ENCODE assay signal across 9 cellular contexts in genomic region chr2:54579061-54579681, GRCh38.
DNase-seq lines count a peak whose midpoint lies in the region; ATAC-seq and TF ChIP-seq lines count a peak whose summit lies in the region.
"Had no signal": no experiment of that assay in that cellular context is flagged by ENCODE, and none has a peak within 500 bp of the region (broad histone marks: within the 10 kb centered on the region; RNA-seq: fewer than 3 reads in every experiment).

No MANE protein-coding gene starts in this region.

- peak overlapping the region; percentile 93 for H3K27ac ChIP-seq in KOPT-K1 (ENCODE audit: low read depth, low read length, poor library complexity, severe bottlenecking)

- H3K9me3 ChIP-seq in KOPT-K1 (ENCODE audit: insufficient read depth, low read length, poor library complexity, severe bottlenecking), result no peaks in the 10 kb centered on the region

- DNase-seq in Calu3 (no peak), nephron progenitor cell (no peak), GM20000 (ENCODE audit: low spot score) (no peak), sciatic nerve (ENCODE audit: low spot score) (no peak)
- DNase-seq in central memory CD8-positive, alpha-beta T cell (ENCODE audit: low spot score in 2 of 2), result no peak
- no peak for DNase-seq in stimulated activated CD4-positive, alpha-beta T cell treated with anti-CD3 and anti-CD28 coated beads, Interleukin-4, amount 100 ng/mL, for 4 hours
- DNase-seq: NCI-H2171 had no signal

- peak overlapping the region; percentile 84 for H3K4me3 Mint-ChIP-seq in Calu3 (ENCODE audit: low read depth, unreplicated experiment)
- peak overlapping the region; percentile 67 for H3K4me3 Mint-ChIP-seq in central memory CD8-positive, alpha-beta T cell
- no peak overlapping the region for H3K4me3 Mint-ChIP-seq in nephron progenitor cell

- H3K36me3 ChIP-seq in KOPT-K1 (ENCODE audit: insufficient read depth, low read length), result peaks cover 13% of the 10 kb centered on the region; the same call in 1 of the 2 replicates

- intact Hi-C loops in Calu3 (cut with micrococcal nuclease; ENCODE audit: unreplicated experiment), result loop anchor here (5.0 kb wide), 1 partner anchor 33 kb away; no protein-coding TSS in a partner anchor
- intact Hi-C loops in sciatic nerve (cut with DNase I), result no loop called here

- H3K27me3 Mint-ChIP-seq in Calu3 (ENCODE audit: unreplicated experiment), result no peaks in the 10 kb centered on the region
- H3K27me3 Mint-ChIP-seq in central memory CD8-positive, alpha-beta T cell, result no peaks in the 10 kb centered on the region
- H3K27me3 Mint-ChIP-seq in nephron progenitor cell (ENCODE audit: low read depth, poor library complexity), result peaks cover 3% of the 10 kb centered on the region

- no peak for ATAC-seq in central memory CD8-positive, alpha-beta T cell (replicated peaks; ENCODE audit: extremely low read depth, poor library complexity, severe bottlenecking)
- ATAC-seq in sciatic nerve (no peak), GM21786 (IDR thresholded peaks at IDR 0.05; ENCODE audit: unreplicated experiment) (no peak)

- TF ChIP-seq CTCF in Calu3 (IDR thresholded peaks at IDR 0.05; ENCODE audit: unreplicated experiment) (no peak), nephron progenitor cell (IDR thresholded peaks at IDR 0.05) (no peak), GM20000 (IDR thresholded peaks at IDR 0.05; ENCODE audit: extremely low read depth, missing control alignments) (no peak)

- no peaks in the 10 kb centered on the region for H3K9me3 Mint-ChIP-seq in Calu3 (ENCODE audit: low read depth, unreplicated experiment)
- no peaks in the 10 kb centered on the region for H3K9me3 Mint-ChIP-seq in central memory CD8-positive, alpha-beta T cell
- no peaks in the 10 kb centered on the region for H3K9me3 Mint-ChIP-seq in nephron progenitor cell

- BruUV-seq in Calu3 (replicated peaks; lab: Mats Ljungman, UMichigan), result TSS peak; percentile 95

- CTCF ChIA-PET in Calu3 (lab: Charles Lee), result interaction anchor here (1.2 to 1.3 kb wide), 2 partner anchors 14 to 22 kb away, joined by 4 to 5 read pairs; no protein-coding TSS in a partner anchor

- H3K36me3 Mint-ChIP-seq in Calu3 (ENCODE audit: insufficient read depth, unreplicated experiment) (peaks cover 95% of the 10 kb centered on the region), nephron progenitor cell (ENCODE audit: low read depth) (peaks cover 16% of the 10 kb centered on the region)
- peaks cover 24% of the 10 kb centered on the region for H3K36me3 Mint-ChIP-seq in central memory CD8-positive, alpha-beta T cell (ENCODE audit: insufficient read depth)

- H3K4me1 Mint-ChIP-seq in Calu3 (ENCODE audit: low read depth, unreplicated experiment) (peaks cover 90% of the 10 kb centered on the region), nephron progenitor cell (peaks cover 64% of the 10 kb centered on the region)
- H3K4me1 Mint-ChIP-seq in central memory CD8-positive, alpha-beta T cell, result peaks cover 91% of the 10 kb centered on the region

- H3K27ac Mint-ChIP-seq in Calu3 (ENCODE audit: unreplicated experiment) (peak overlapping the region; percentile 98), nephron progenitor cell (peak overlapping the region; percentile 71)
- H3K27ac Mint-ChIP-seq in central memory CD8-positive, alpha-beta T cell (ENCODE audit: low read depth), result peak overlapping the region; percentile 85
